ENCODE assay signal across 9 cellular contexts in the genomic region with DNA sequence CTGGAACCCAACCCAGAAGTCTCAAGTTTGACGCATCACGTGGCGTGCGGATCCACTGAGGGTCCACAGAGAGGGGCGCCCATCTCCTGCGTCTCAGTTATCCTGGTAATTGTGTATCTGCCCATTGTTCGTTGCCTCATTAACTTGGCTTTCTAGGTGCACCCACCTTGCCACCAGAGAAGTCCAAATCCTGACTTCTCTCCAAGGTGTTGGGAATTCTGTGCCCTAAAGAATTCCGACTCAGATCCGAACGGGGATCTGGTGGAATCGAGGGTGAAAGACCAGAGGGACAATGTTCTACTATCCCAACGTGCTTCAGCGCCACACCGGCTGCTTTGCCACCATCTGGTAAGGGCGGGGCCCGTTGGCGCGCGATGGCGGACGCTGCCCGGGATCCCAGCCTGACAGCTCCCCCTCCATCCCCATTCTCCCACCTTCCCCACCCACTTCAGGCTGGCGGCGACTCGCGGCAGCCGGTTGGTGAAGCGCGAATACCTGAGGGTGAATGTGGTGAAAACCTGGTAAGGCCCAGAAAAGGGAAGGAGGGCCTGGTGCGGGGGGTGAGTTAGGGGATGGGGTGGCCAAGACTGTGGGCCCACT. TPM values are rescaled to one million over a fixed set of nuclear protein-coding genes. Genes with fewer than 3 reads are reported as not detected.
DNase-seq lines count a peak whose midpoint lies in the region; ATAC-seq and TF ChIP-seq lines count a peak whose summit lies in the region.
"Had no signal": no experiment of that assay in that cellular context is flagged by ENCODE, and none has a peak within 500 bp of the region (broad histone marks: within the 10 kb centered on the region; RNA-seq: fewer than 3 reads in every experiment).

No MANE protein-coding gene starts in this region.

- DNase-seq in Right ventricle myocardium inferior (ENCODE audit: missing footprints) = peak; percentile 60
- no peak for DNase-seq in cardiac septum (ENCODE audit: low spot score)
- DNase-seq in central memory CD8-positive, alpha-beta T cell (ENCODE audit: low spot score in 2 of 2) = no peak
- no peak for DNase-seq in uterus
- no peak for DNase-seq in COLO829 (ENCODE audit: low spot score)
- DNase-seq in osteoblast (ENCODE audit: insufficient read length, low spot score, missing footprints) = no peak
- DNase-seq in NK-92 treated with Interleukin-12 subunit alpha and Interleukin-12 subunit beta, amount 100 ng/mL, for 24 hours (lab: John Stamatoyannopoulos, UW) = no peak
- DNase-seq: GF-D8 had no signal

- ATAC-seq in Right ventricle myocardium inferior = no peak
- no peak for ATAC-seq in central memory CD8-positive, alpha-beta T cell (replicated peaks; ENCODE audit: extremely low read depth, poor library complexity, severe bottlenecking)

- intact Hi-C loops in Right ventricle myocardium inferior (cut with DNase I) = no loop called here
- intact Hi-C loops in cardiac septum (cut with DNase I) = no loop called here
- intact Hi-C loops in uterus (cut with DNase I; ENCODE audit: low total_unique reads) = no loop called here

- peak overlapping the region in 1 of 2 donors; percentile 26 for H3K27ac ChIP-seq in uterus
- H3K27ac ChIP-seq in osteoblast (ENCODE audit: low read depth, low read length) = no peak overlapping the region

- H4K20me1 ChIP-seq in osteoblast (ENCODE audit: insufficient read depth, low read length) = no peaks in the 10 kb centered on the region

- peaks cover 27% of the 10 kb centered on the region for H3K4me1 Mint-ChIP-seq in central memory CD8-positive, alpha-beta T cell

- TF ChIP-seq CTCF in uterus (IDR thresholded peaks at IDR 0.05) (no peak), osteoblast (IDR thresholded peaks at IDR 0.05; ENCODE audit: extremely low read depth, low read depth, low read length) (no peak)

- peaks cover 33% of the 10 kb centered on the region for H3K36me3 Mint-ChIP-seq in central memory CD8-positive, alpha-beta T cell (ENCODE audit: insufficient read depth)

- no peaks in the 10 kb centered on the region for H3K36me3 ChIP-seq in uterus
- peaks cover 27% of the 10 kb centered on the region for H3K36me3 ChIP-seq in osteoblast (ENCODE audit: insufficient read depth, low read length)

- H3K4me2 ChIP-seq in osteoblast (ENCODE audit: insufficient read depth, low read length) = no peak overlapping the region

- peak overlapping the region; percentile 90 for H3K4me3 Mint-ChIP-seq in central memory CD8-positive, alpha-beta T cell

- no peaks in the 10 kb centered on the region for H3K9me3 ChIP-seq in mononuclear cell (ENCODE audit: low read depth, low read length)
- no peaks in the 10 kb centered on the region for H3K9me3 ChIP-seq in uterus
- H3K9me3 ChIP-seq in osteoblast (ENCODE audit: low read depth, low read length) = no peaks in the 10 kb centered on the region

- no peaks in the 10 kb centered on the region for H3K79me2 ChIP-seq in osteoblast (ENCODE audit: insufficient read depth, low read length)

- H3K27me3 Mint-ChIP-seq in central memory CD8-positive, alpha-beta T cell = no peaks in the 10 kb centered on the region

- H3K4me1 ChIP-seq in mononuclear cell (ENCODE audit: insufficient read depth, low read length) (peaks cover 30% of the 10 kb centered on the region), uterus (no peaks in the 10 kb centered on the region), osteoblast (ENCODE audit: insufficient read depth, low read length) (no peaks in the 10 kb centered on the region)

- TF ChIP-seq POLR2A in uterus (IDR thresholded peaks at IDR 0.05) = no peak

- H3K27ac Mint-ChIP-seq in central memory CD8-positive, alpha-beta T cell (ENCODE audit: low read depth) = peak overlapping the region; percentile 90

- H3K4me3 ChIP-seq in mononuclear cell (ENCODE audit: low read length) (peak overlapping the region; percentile 26), uterus (peak overlapping the region; percentile 25 to 27), osteoblast (ENCODE audit: insufficient read depth, low read length) (no peak overlapping the region)

- no peaks in the 10 kb centered on the region for H3K9me3 Mint-ChIP-seq in central memory CD8-positive, alpha-beta T cell

- H3K27me3 ChIP-seq in mononuclear cell (ENCODE audit: insufficient read depth, low read length) (no peaks in the 10 kb centered on the region), uterus (no peaks in the 10 kb centered on the region), osteoblast (ENCODE audit: insufficient read depth, low read length) (no peaks in the 10 kb centered on the region)

- no peak overlapping the region for H2AFZ ChIP-seq in osteoblast (ENCODE audit: low read length)

RNA-seq across cellular contexts. Expression of a gene that starts 0.5 kb away (rescaled TPM):
- total RNA-seq in Right ventricle myocardium inferior (2.4 TPM), cardiac septum (5.7 TPM), mononuclear cell (22.7 TPM), uterus (10 to 100 TPM in 3 of 4 donors, 1 to 10 TPM in 1; 9.5 to 54.3 (median 42.1) TPM), osteoblast (3.3 and 3.5 TPM in 2 replicates)

RNA-seq across cellular contexts. Expression of a gene that starts 11.3 kb away (rescaled TPM):
- total RNA-seq in Right ventricle myocardium inferior (30.5 TPM), cardiac septum (44.8 TPM), mononuclear cell (126 TPM), uterus (100 to 1,000 TPM in 1 of 4 donors, 10 to 100 TPM in 3; 33.2 to 205 (median 67.2) TPM), osteoblast (102 and 117 TPM in 2 replicates)

RNA-seq across cellular contexts. Expression of a gene that starts 16.3 kb away (rescaled TPM):
- total RNA-seq in Right ventricle myocardium inferior (10.5 TPM), cardiac septum (15.7 TPM), mononuclear cell (13.3 TPM), uterus (10 to 100 TPM in 3 of 4 donors, 1 to 10 TPM in 1; 3.1 to 33.7 (median 29.6) TPM), osteoblast (38.9 and 47.0 TPM in 2 replicates)

RNA-seq across cellular contexts. Expression of a gene that starts 22.9 kb away (rescaled TPM):
- 23.2 TPM for total RNA-seq in Right ventricle myocardium inferior
- total RNA-seq in cardiac septum = 19.1 TPM
- 13.6 TPM for total RNA-seq in mononuclear cell
- 10 to 100 TPM; 31.2 to 79.8 (median 52.4) TPM for total RNA-seq in uterus
- total RNA-seq in osteoblast = 78.2 and 84.3 TPM in 2 replicates

RNA-seq across cellular contexts. Expression of a gene that starts 25.1 kb away (rescaled TPM):
- total RNA-seq in Right ventricle myocardium inferior (33.4 TPM), cardiac septum (31.3 TPM), mononuclear cell (38.4 TPM), uterus (100 to 1,000 TPM in 1 of 4 donors, 10 to 100 TPM in 3; 17.7 to 106 (median 57.9) TPM), osteoblast (43.9 and 49.6 TPM in 2 replicates)
